ENCODE assay signal across 1 cellular context in the genomic region with DNA sequence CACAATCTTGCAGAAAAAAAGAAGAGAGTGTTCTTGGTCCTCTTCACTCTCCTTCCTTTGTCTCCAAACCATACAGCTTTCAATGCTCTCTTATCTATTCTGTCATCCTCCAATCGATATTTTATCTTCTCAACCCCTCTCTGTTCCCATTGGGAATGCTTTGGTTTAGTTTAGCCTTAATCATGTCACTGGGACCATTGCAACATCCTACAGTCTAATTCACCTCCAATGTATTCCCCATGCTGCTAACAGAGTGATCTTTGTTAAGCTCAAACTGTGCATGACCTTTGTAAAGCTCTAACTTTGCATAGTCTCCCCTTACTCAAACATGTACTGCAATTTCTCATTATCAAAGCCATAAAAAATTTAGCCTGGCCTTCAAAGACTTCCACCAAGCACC.
TF ChIP-seq lines count a peak whose summit lies in the region.

No MANE protein-coding gene starts in this region.

TF ChIP-seq in HepG2, 621 proteins besides CTCF, POLR2A, EP300 and RAD21 (continues in another document):
- TF ChIP-seq ZNF644 (CRISPR knock-in tag; IDR thresholded peaks at IDR 0.05; ENCODE audit: low read depth) = peak; percentile 65; the same call in 1 of the 2 replicates
- TF ChIP-seq, protein P1, sequence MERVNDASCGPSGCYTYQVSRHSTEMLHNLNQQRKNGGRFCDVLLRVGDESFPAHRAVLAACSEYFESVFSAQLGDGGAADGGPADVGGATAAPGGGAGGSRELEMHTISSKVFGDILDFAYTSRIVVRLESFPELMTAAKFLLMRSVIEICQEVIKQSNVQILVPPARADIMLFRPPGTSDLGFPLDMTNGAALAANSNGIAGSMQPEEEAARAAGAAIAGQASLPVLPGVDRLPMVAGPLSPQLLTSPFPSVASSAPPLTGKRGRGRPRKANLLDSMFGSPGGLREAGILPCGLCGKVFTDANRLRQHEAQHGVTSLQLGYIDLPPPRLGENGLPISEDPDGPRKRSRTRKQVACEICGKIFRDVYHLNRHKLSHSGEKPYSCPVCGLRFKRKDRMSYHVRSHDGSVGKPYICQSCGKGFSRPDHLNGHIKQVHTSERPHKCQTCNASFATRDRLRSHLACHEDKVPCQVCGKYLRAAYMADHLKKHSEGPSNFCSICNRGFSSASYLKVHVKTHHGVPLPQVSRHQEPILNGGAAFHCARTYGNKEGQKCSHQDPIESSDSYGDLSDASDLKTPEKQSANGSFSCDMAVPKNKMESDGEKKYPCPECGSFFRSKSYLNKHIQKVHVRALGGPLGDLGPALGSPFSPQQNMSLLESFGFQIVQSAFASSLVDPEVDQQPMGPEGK (CRISPR knock-in tag; IDR thresholded peaks at IDR 0.05) = 0 out of 2 replicates have a peak, but pooled peaks have one; percentile 20
- peak; percentile 92 for TF ChIP-seq CEBPG (CRISPR knock-in tag; IDR thresholded peaks at IDR 0.05)
- peak; percentile 21; the same call in 1 of the 2 replicates for TF ChIP-seq NR2F2 (IDR thresholded peaks at IDR 0.05; ENCODE audit: borderline replicate concordance, low read depth)
- no peak for TF ChIP-seq REPIN1 (CRISPR knock-in tag; IDR thresholded peaks at IDR 0.05; ENCODE audit: borderline replicate concordance, low read depth)
- 0 out of 2 replicates have a peak, but pooled peaks have one; percentile 30 for TF ChIP-seq FOXJ3 (CRISPR knock-in tag; IDR thresholded peaks at IDR 0.05; ENCODE audit: borderline replicate concordance)
- peak; percentile 53 for TF ChIP-seq HNF4A (CRISPR knock-in tag; IDR thresholded peaks at IDR 0.05)
- no peak for TF ChIP-seq SOX6 (IDR thresholded peaks at IDR 0.05)
- TF ChIP-seq SOX6 (CRISPR knock-in tag; IDR thresholded peaks at IDR 0.05) = peak; percentile 64; the same call in 1 of the 2 replicates
- no peak for TF ChIP-seq SUZ12 (IDR thresholded peaks at IDR 0.05; ENCODE audit: low read depth, low read length)
- TF ChIP-seq ISL2 (CRISPR knock-in tag; IDR thresholded peaks at IDR 0.05) = peak; percentile 77
- TF ChIP-seq, protein P2, sequence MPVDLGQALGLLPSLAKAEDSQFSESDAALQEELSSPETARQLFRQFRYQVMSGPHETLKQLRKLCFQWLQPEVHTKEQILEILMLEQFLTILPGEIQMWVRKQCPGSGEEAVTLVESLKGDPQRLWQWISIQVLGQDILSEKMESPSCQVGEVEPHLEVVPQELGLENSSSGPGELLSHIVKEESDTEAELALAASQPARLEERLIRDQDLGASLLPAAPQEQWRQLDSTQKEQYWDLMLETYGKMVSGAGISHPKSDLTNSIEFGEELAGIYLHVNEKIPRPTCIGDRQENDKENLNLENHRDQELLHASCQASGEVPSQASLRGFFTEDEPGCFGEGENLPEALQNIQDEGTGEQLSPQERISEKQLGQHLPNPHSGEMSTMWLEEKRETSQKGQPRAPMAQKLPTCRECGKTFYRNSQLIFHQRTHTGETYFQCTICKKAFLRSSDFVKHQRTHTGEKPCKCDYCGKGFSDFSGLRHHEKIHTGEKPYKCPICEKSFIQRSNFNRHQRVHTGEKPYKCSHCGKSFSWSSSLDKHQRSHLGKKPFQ (CRISPR knock-in tag; IDR thresholded peaks at IDR 0.05; ENCODE audit: insufficient replicate concordance) = no peak
- TF ChIP-seq, protein P3, sequence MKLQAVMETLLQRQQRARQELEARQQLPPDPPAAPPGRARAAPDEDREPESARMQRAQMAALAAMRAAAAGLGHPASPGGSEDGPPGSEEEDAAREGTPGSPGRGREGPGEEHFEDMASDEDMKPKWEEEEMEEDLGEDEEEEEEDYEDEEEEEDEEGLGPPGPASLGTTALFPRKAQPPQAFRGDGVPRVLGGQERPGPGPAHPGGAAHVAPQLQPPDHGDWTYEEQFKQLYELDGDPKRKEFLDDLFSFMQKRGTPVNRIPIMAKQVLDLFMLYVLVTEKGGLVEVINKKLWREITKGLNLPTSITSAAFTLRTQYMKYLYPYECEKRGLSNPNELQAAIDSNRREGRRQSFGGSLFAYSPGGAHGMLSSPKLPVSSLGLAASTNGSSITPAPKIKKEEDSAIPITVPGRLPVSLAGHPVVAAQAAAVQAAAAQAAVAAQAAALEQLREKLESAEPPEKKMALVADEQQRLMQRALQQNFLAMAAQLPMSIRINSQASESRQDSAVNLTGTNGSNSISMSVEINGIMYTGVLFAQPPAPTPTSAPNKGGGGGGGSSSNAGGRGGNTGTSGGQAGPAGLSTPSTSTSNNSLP (IDR thresholded peaks at IDR 0.05; ENCODE audit: low read depth, low read length) = peak; percentile 90
- TF ChIP-seq, protein P4, sequence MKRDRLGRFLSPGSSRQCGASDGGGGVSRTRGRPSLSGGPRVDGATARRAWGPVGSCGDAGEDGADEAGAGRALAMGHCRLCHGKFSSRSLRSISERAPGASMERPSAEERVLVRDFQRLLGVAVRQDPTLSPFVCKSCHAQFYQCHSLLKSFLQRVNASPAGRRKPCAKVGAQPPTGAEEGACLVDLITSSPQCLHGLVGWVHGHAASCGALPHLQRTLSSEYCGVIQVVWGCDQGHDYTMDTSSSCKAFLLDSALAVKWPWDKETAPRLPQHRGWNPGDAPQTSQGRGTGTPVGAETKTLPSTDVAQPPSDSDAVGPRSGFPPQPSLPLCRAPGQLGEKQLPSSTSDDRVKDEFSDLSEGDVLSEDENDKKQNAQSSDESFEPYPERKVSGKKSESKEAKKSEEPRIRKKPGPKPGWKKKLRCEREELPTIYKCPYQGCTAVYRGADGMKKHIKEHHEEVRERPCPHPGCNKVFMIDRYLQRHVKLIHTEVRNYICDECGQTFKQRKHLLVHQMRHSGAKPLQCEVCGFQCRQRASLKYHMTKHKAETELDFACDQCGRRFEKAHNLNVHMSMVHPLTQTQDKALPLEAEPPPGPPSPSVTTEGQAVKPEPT (CRISPR knock-in tag; IDR thresholded peaks at IDR 0.05; ENCODE audit: low read depth) = no peak
- TF ChIP-seq ZBTB7B (CRISPR knock-in tag; IDR thresholded peaks at IDR 0.05) = no peak
- TF ChIP-seq EHMT2 (IDR thresholded peaks at IDR 0.05; ENCODE audit: borderline replicate concordance, low read depth, low read length) = peak; percentile 84; the same call in 1 of the 2 replicates
- no peak for TF ChIP-seq FOXA1 (IDR thresholded peaks at IDR 0.05)
- TF ChIP-seq FOXA1 (CRISPR knock-in tag; IDR thresholded peaks at IDR 0.05) = 0 out of 2 replicates have a peak, but pooled peaks have one; percentile 7
- no peak for TF ChIP-seq ZNF446 (CRISPR knock-in tag; IDR thresholded peaks at IDR 0.05)
- peak; percentile 54; the same call in 1 of the 2 replicates for TF ChIP-seq GFI1 (CRISPR knock-in tag; IDR thresholded peaks at IDR 0.05; ENCODE audit: borderline replicate concordance)
- 0 out of 2 replicates have a peak, but pooled peaks have one; percentile 18 for TF ChIP-seq SOX5 (CRISPR knock-in tag; IDR thresholded peaks at IDR 0.05; ENCODE audit: borderline replicate concordance)
- peak; percentile 51; the same call in 1 of the 2 replicates for TF ChIP-seq NCOA2 (CRISPR knock-in tag; IDR thresholded peaks at IDR 0.05)
- TF ChIP-seq PHF21A (CRISPR knock-in tag; IDR thresholded peaks at IDR 0.05) = peak; percentile 71; the same call in 1 of the 2 replicates
- TF ChIP-seq RFX5 (IDR thresholded peaks at IDR 0.05; ENCODE audit: low read depth, low read length) = no peak
- peak; percentile 95 for TF ChIP-seq ONECUT2 (CRISPR knock-in tag; IDR thresholded peaks at IDR 0.05)
- TF ChIP-seq, protein P5, sequence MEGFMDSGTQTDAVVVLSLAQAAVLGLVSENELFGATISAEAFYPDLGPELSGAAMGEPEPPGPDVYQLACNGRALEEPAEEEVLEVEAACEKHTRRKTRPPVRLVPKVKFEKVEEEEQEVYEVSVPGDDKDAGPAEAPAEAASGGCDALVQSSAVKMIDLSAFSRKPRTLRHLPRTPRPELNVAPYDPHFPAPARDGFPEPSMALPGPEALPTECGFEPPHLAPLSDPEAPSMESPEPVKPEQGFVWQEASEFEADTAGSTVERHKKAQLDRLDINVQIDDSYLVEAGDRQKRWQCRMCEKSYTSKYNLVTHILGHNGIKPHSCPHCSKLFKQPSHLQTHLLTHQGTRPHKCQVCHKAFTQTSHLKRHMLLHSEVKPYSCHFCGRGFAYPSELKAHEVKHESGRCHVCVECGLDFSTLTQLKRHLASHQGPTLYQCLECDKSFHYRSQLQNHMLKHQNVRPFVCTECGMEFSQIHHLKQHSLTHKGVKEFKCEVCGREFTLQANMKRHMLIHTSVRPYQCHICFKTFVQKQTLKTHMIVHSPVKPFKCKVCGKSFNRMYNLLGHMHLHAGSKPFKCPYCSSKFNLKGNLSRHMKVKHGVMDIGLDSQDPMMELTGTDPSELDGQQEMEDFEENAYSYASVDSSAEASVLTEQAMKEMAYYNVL (CRISPR knock-in tag; IDR thresholded peaks at IDR 0.05; ENCODE audit: borderline replicate concordance) = peak; percentile 39; the same call in 1 of the 2 replicates
- TF ChIP-seq, protein P6, sequence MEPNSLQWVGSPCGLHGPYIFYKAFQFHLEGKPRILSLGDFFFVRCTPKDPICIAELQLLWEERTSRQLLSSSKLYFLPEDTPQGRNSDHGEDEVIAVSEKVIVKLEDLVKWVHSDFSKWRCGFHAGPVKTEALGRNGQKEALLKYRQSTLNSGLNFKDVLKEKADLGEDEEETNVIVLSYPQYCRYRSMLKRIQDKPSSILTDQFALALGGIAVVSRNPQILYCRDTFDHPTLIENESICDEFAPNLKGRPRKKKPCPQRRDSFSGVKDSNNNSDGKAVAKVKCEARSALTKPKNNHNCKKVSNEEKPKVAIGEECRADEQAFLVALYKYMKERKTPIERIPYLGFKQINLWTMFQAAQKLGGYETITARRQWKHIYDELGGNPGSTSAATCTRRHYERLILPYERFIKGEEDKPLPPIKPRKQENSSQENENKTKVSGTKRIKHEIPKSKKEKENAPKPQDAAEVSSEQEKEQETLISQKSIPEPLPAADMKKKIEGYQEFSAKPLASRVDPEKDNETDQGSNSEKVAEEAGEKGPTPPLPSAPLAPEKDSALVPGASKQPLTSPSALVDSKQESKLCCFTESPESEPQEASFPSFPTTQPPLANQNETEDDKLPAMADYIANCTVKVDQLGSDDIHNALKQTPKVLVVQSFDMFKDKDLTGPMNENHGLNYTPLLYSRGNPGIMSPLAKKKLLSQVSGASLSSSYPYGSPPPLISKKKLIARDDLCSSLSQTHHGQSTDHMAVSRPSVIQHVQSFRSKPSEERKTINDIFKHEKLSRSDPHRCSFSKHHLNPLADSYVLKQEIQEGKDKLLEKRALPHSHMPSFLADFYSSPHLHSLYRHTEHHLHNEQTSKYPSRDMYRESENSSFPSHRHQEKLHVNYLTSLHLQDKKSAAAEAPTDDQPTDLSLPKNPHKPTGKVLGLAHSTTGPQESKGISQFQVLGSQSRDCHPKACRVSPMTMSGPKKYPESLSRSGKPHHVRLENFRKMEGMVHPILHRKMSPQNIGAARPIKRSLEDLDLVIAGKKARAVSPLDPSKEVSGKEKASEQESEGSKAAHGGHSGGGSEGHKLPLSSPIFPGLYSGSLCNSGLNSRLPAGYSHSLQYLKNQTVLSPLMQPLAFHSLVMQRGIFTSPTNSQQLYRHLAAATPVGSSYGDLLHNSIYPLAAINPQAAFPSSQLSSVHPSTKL (CRISPR knock-in tag; IDR thresholded peaks at IDR 0.05) = peak; percentile 36; the same call in 1 of the 2 replicates
- peak; percentile 32; the same call in 1 of the 2 replicates for TF ChIP-seq NFIC (IDR thresholded peaks at IDR 0.05; ENCODE audit: low read length)
- no peak for TF ChIP-seq SP4 (CRISPR knock-in tag; IDR thresholded peaks at IDR 0.05)
- TF ChIP-seq ZNF232 (CRISPR knock-in tag; IDR thresholded peaks at IDR 0.05; ENCODE audit: borderline replicate concordance) = no peak
- TF ChIP-seq NCOA5 (CRISPR knock-in tag; IDR thresholded peaks at IDR 0.05) = no peak
- TF ChIP-seq BCL6 (CRISPR knock-in tag; IDR thresholded peaks at IDR 0.05) = 0 out of 2 replicates have a peak, but pooled peaks have one; percentile 44
- TF ChIP-seq NR2F6 (IDR thresholded peaks at IDR 0.05) = peak; percentile 47
- peak; percentile 49; the same call in 1 of the 2 replicates for TF ChIP-seq NR2F6 (CRISPR knock-in tag; IDR thresholded peaks at IDR 0.05)
- peak; percentile 41; the same call in 1 of the 2 replicates for TF ChIP-seq RXRB (CRISPR knock-in tag; IDR thresholded peaks at IDR 0.05; ENCODE audit: borderline replicate concordance)
- TF ChIP-seq HMG20B (CRISPR knock-in tag; conservative IDR thresholded peaks at IDR 0.05) = 0 out of 2 replicates have a peak, but pooled peaks have one; percentile 39
- TF ChIP-seq, protein P7, sequence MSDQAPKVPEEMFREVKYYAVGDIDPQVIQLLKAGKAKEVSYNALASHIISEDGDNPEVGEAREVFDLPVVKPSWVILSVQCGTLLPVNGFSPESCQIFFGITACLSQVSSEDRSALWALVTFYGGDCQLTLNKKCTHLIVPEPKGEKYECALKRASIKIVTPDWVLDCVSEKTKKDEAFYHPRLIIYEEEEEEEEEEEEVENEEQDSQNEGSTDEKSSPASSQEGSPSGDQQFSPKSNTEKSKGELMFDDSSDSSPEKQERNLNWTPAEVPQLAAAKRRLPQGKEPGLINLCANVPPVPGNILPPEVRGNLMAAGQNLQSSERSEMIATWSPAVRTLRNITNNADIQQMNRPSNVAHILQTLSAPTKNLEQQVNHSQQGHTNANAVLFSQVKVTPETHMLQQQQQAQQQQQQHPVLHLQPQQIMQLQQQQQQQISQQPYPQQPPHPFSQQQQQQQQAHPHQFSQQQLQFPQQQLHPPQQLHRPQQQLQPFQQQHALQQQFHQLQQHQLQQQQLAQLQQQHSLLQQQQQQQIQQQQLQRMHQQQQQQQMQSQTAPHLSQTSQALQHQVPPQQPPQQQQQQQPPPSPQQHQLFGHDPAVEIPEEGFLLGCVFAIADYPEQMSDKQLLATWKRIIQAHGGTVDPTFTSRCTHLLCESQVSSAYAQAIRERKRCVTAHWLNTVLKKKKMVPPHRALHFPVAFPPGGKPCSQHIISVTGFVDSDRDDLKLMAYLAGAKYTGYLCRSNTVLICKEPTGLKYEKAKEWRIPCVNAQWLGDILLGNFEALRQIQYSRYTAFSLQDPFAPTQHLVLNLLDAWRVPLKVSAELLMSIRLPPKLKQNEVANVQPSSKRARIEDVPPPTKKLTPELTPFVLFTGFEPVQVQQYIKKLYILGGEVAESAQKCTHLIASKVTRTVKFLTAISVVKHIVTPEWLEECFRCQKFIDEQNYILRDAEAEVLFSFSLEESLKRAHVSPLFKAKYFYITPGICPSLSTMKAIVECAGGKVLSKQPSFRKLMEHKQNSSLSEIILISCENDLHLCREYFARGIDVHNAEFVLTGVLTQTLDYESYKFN (CRISPR knock-in tag; conservative IDR thresholded peaks at IDR 0.05) = 0 out of 2 replicates have a peak, but pooled peaks have one; percentile 20
- TF ChIP-seq SOX13 (IDR thresholded peaks at IDR 0.05) = no peak; the same call in 1 of the 2 replicates
- peak in 1 of 2 experiments; percentile 68; a peak in 2 of 4 replicates for TF ChIP-seq SOX13 (CRISPR knock-in tag; conservative IDR thresholded peaks at IDR 0.05 in 1 of 2, IDR thresholded peaks at IDR 0.05 in 1 of 2)
- peak; percentile 64; the same call in 1 of the 2 replicates for TF ChIP-seq GATAD2A (CRISPR knock-in tag; IDR thresholded peaks at IDR 0.05)
- peak; percentile 91 for TF ChIP-seq CEBPB (IDR thresholded peaks at IDR 0.05; ENCODE audit: borderline replicate concordance, low read depth, low read length)
- 0 out of 2 replicates have a peak, but pooled peaks have one; percentile 33 for TF ChIP-seq MED13 (CRISPR knock-in tag; IDR thresholded peaks at IDR 0.05)
- TF ChIP-seq TBX3 (IDR thresholded peaks at IDR 0.05; ENCODE audit: borderline replicate concordance) = peak; percentile 26; the same call in 1 of the 2 replicates
- peak; percentile 14; the same call in 1 of the 2 replicates for TF ChIP-seq FOXA3 (CRISPR knock-in tag; IDR thresholded peaks at IDR 0.05)
- TF ChIP-seq RFXAP (CRISPR knock-in tag; IDR thresholded peaks at IDR 0.05; ENCODE audit: borderline replicate concordance) = 0 out of 2 replicates have a peak, but pooled peaks have one; percentile 22
- no peak for TF ChIP-seq ZNF747 (CRISPR knock-in tag; IDR thresholded peaks at IDR 0.05; ENCODE audit: borderline replicate concordance)
